In genomic region chr19:18152444-18152816, GRCh38 we compare ENCODE assay signal across 8 cellular contexts. TPM values are rescaled to one million over a fixed set of nuclear protein-coding genes. Genes with fewer than 3 reads are reported as not detected.
DNase-seq lines count a peak whose midpoint lies in the region; ATAC-seq and TF ChIP-seq lines count a peak whose summit lies in the region.

No MANE protein-coding gene starts in this region.

- peak overlapping the region; percentile 74 for H3K27ac ChIP-seq in CD4-positive, alpha-beta memory T cell (ENCODE audit: low read depth, low read length)
- H3K27ac ChIP-seq in duodenal mucosa (ENCODE audit: low read depth, low read length) = peak overlapping the region; percentile 93

- TF ChIP-seq POLR2A in lower leg skin (IDR thresholded peaks at IDR 0.05) = no peak

- H3K4me3 Mint-ChIP-seq in CD4-positive, alpha-beta memory T cell = peak overlapping the region; percentile 84 to 95 (median 91)
- H3K4me3 Mint-ChIP-seq in activated CD4-positive, alpha-beta memory T cell treated with anti-CD3 and anti-CD28 coated beads for 36 hours = peak overlapping the region; percentile 66

- H3K4me1 Mint-ChIP-seq in CD4-positive, alpha-beta memory T cell = peaks cover 14 to 38% (median 21%) of the 10 kb centered on the region in 4 donors
- peaks cover 22% of the 10 kb centered on the region for H3K4me1 Mint-ChIP-seq in activated CD4-positive, alpha-beta memory T cell treated with anti-CD3 and anti-CD28 coated beads for 36 hours (ENCODE audit: low read depth)

- peak overlapping the region; percentile 88 to 99 (median 97) for H3K27ac Mint-ChIP-seq in CD4-positive, alpha-beta memory T cell
- peak overlapping the region; percentile 97 for H3K27ac Mint-ChIP-seq in activated CD4-positive, alpha-beta memory T cell treated with anti-CD3 and anti-CD28 coated beads for 36 hours

- peak overlapping the region; percentile 74 to 79 for H3K4me3 ChIP-seq in CD4-positive, alpha-beta memory T cell (ENCODE audit: low read length in 2 of 2)
- H3K4me3 ChIP-seq in duodenal mucosa (ENCODE audit: low read depth in 1 of 2, low read length in 2 of 2) (peak overlapping the region; percentile 82), lower leg skin (ENCODE audit: low read depth, poor library complexity, severe bottlenecking) (peak overlapping the region; percentile 26)

- H3K9me3 Mint-ChIP-seq in CD4-positive, alpha-beta memory T cell = peaks cover 0 to 2% (median 0%) of the 10 kb centered on the region in 8 donors
- no peaks in the 10 kb centered on the region for H3K9me3 Mint-ChIP-seq in activated CD4-positive, alpha-beta memory T cell treated with anti-CD3 and anti-CD28 coated beads for 36 hours

- POLR2A ChIA-PET in CD4-positive, alpha-beta memory T cell (lab: Charles Lee; ENCODE audit: partially characterized antibody) = interaction anchor here (0.7 to 3.3 kb wide), 22 partner anchors 8 to 405 kb away, joined by 3 to 85 read pairs (median 6); partner anchors contain the start of genes ARRDC2, IL12RB1, JUND and KXD1
- POLR2A ChIA-PET in activated CD4-positive, alpha-beta memory T cell treated with anti-CD3 and anti-CD28 coated beads for 36 hours (lab: Charles Lee) = interaction anchor here (1.0 to 2.4 kb wide), 10 partner anchors 9 to 170 kb away, joined by 3 to 15 read pairs (median 5); partner anchors contain the start of genes IL12RB1, JUND and LSM4

- H3K27me3 Mint-ChIP-seq in CD4-positive, alpha-beta memory T cell = no peaks in the 10 kb centered on the region
- no peaks in the 10 kb centered on the region for H3K27me3 Mint-ChIP-seq in activated CD4-positive, alpha-beta memory T cell treated with anti-CD3 and anti-CD28 coated beads for 36 hours

- ATAC-seq in GM19397 (IDR thresholded peaks at IDR 0.05; ENCODE audit: unreplicated experiment) (peak; percentile 69), HG03565 (IDR thresholded peaks at IDR 0.05; ENCODE audit: unreplicated experiment) (peak; percentile 60)

- peaks cover 28% of the 10 kb centered on the region for H3K4me1 ChIP-seq in CD4-positive, alpha-beta memory T cell (ENCODE audit: insufficient read depth, low read length)
- H3K4me1 ChIP-seq in duodenal mucosa (ENCODE audit: control insufficient read depth in 1 of 2, insufficient read depth in 2 of 2, low read length in 2 of 2) = peaks cover 33 to 39% of the 10 kb centered on the region in 2 donors

- peaks cover 0 to 20% of the 10 kb centered on the region in 2 donors for H3K36me3 Mint-ChIP-seq in CD4-positive, alpha-beta memory T cell
- peaks cover 3% of the 10 kb centered on the region for H3K36me3 Mint-ChIP-seq in activated CD4-positive, alpha-beta memory T cell treated with anti-CD3 and anti-CD28 coated beads for 36 hours

- no peaks in the 10 kb centered on the region for H3K27me3 ChIP-seq in CD4-positive, alpha-beta memory T cell (ENCODE audit: insufficient read depth, low read length)
- H3K27me3 ChIP-seq in duodenal mucosa (ENCODE audit: control insufficient read depth in 1 of 2, insufficient read depth in 2 of 2, low read length in 2 of 2) = no peaks in the 10 kb centered on the region

- peak; percentile 96 to 99 (median 96) for DNase-seq in CD4-positive, alpha-beta memory T cell
- DNase-seq in NCI-H774 (lab: John Stamatoyannopoulos, UW) (peak; percentile 84), lower leg skin (ENCODE audit: low spot score in 2 of 2) (peak; percentile 97 to 100)
- DNase-seq in activated CD4-positive, alpha-beta memory T cell treated with anti-CD3 and anti-CD28 coated beads for 36 hours = peak; percentile 99
- peak; percentile 98 to 99 for DNase-seq in stimulated activated CD4-positive, alpha-beta T cell treated with anti-CD3 and anti-CD28 coated beads, Interleukin-4, amount 100 ng/mL, for 48 hours (ENCODE audit: low read depth in 2 of 2)

- 1% methylated on average over 21 of the region's 21 CpGs for WGBS in lower leg skin, 2 donors

- CTCF ChIA-PET in CD4-positive, alpha-beta memory T cell (lab: Charles Lee; ENCODE audit: partially characterized antibody) = interaction anchor here (0.6 to 4.1 kb wide), 12 partner anchors 9 to 127 kb away, joined by 3 to 38 read pairs (median 5); partner anchors contain the start of gene IL12RB1
- CTCF ChIA-PET in activated CD4-positive, alpha-beta memory T cell treated with anti-CD3 and anti-CD28 coated beads for 36 hours (lab: Charles Lee) = interaction anchor here (0.9 to 2.2 kb wide), 11 partner anchors 9 to 236 kb away, joined by 3 to 22 read pairs (median 6); no protein-coding TSS in a partner anchor

- H3K9ac ChIP-seq in duodenal mucosa (ENCODE audit: low read depth in 1 of 2, low read length in 2 of 2) = peak overlapping the region; percentile 83 to 93

- peaks cover 2% of the 10 kb centered on the region for H3K36me3 ChIP-seq in CD4-positive, alpha-beta memory T cell (ENCODE audit: insufficient read depth, low read length)
- peaks cover 0 to 17% of the 10 kb centered on the region in 2 donors for H3K36me3 ChIP-seq in duodenal mucosa (ENCODE audit: control insufficient read depth in 1 of 2, insufficient read depth in 2 of 2, low read length in 2 of 2)

- TF ChIP-seq CTCF in lower leg skin (IDR thresholded peaks at IDR 0.05) = peak in 1 of 3 donors; percentile 61

- intact Hi-C loops in CD4-positive, alpha-beta memory T cell (cut with micrococcal nuclease) = loop anchor here (1.0 to 5.0 kb wide), 10 partner anchors 22 to 293 kb away; partner anchors contain the start of genes RAB3A and RPL18A
- intact Hi-C loops in activated CD4-positive, alpha-beta memory T cell treated with anti-CD3 and anti-CD28 coated beads for 36 hours (cut with micrococcal nuclease) = loop anchor here (1.0 to 5.0 kb wide), 7 partner anchors 33 to 220 kb away; partner anchors contain the start of genes CCDC124 and MAST3
- intact Hi-C loops in lower leg skin (cut with DNase I; ENCODE audit: low total_unique reads) = no loop called here

- no peaks in the 10 kb centered on the region for H3K9me3 ChIP-seq in CD4-positive, alpha-beta memory T cell (ENCODE audit: control insufficient read depth in 1 of 2, low read length in 2 of 2)
- H3K9me3 ChIP-seq in duodenal mucosa (ENCODE audit: control insufficient read depth in 1 of 2, low read length in 2 of 2) = no peaks in the 10 kb centered on the region

RNA-seq across cellular contexts. Expression of gene PIK3R2, which starts 0.5 kb away (rescaled TPM):
- total RNA-seq in CD4-positive, alpha-beta memory T cell = 10 to 100 TPM; 18.1 to 23.0 TPM
- 1 to 10 TPM; 1.5 to 6.6 TPM for polyA plus RNA-seq in CD4-positive, alpha-beta memory T cell
- total RNA-seq in activated CD4-positive, alpha-beta memory T cell treated with anti-CD3 and anti-CD28 coated beads for 36 hours = 10 to 100 TPM; 14.9 to 19.1 TPM
- 10 to 100 TPM in 3 of 4 donors, 1 to 10 TPM in 1; 8.3 to 39.4 (median 32.2) TPM for total RNA-seq in lower leg skin

RNA-seq across cellular contexts. Expression of gene IFI30, which starts 21.2 kb away (rescaled TPM):
- 10 to 100 TPM; 48.3 to 56.9 TPM for total RNA-seq in CD4-positive, alpha-beta memory T cell
- polyA plus RNA-seq in CD4-positive, alpha-beta memory T cell = 10 to 100 TPM in 1 of 2 donors, 1 to 10 TPM in 1; 6.3 to 16.7 TPM
- total RNA-seq in activated CD4-positive, alpha-beta memory T cell treated with anti-CD3 and anti-CD28 coated beads for 36 hours = 10 to 100 TPM; 23.7 to 26.9 TPM
- total RNA-seq in lower leg skin = 100 to 1,000 TPM in 2 of 4 donors, 10 to 100 TPM in 2; 39.1 to 214 (median 98.3) TPM

RNA-seq across cellular contexts. Expression of gene MPV17L2, which starts 40.6 kb away (rescaled TPM):
- total RNA-seq in CD4-positive, alpha-beta memory T cell = 1 to 10 TPM; 7.6 to 7.8 TPM
- 10 to 100 TPM; 10.5 to 13.7 TPM for polyA plus RNA-seq in CD4-positive, alpha-beta memory T cell
- 1 to 10 TPM; 6.4 to 7.3 TPM for total RNA-seq in activated CD4-positive, alpha-beta memory T cell treated with anti-CD3 and anti-CD28 coated beads for 36 hours
- 10 to 100 TPM in 3 of 4 donors, 1 to 10 TPM in 1; 8.5 to 29.3 (median 20.2) TPM for total RNA-seq in lower leg skin

RNA-seq across cellular contexts. Expression of gene RAB3A, which starts 51.4 kb away (rescaled TPM):
- total RNA-seq in CD4-positive, alpha-beta memory T cell = 1 to 10 TPM; 4.7 to 4.8 TPM
- polyA plus RNA-seq in CD4-positive, alpha-beta memory T cell = 1 to 10 TPM in 1 of 2 donors, under 1 TPM in 1; 0.59 to 1.0 TPM
- 1 to 10 TPM; 3.9 to 4.3 TPM for total RNA-seq in activated CD4-positive, alpha-beta memory T cell treated with anti-CD3 and anti-CD28 coated beads for 36 hours
- total RNA-seq in lower leg skin = 1 to 10 TPM in 3 of 4 donors, under 1 TPM in 1; 0.91 to 2.7 (median 2.1) TPM

RNA-seq across cellular contexts. Expression of gene MAST3, which starts 54.9 kb away (rescaled TPM):
- 10 to 100 TPM; 51.6 to 53.9 TPM for total RNA-seq in CD4-positive, alpha-beta memory T cell
- polyA plus RNA-seq in CD4-positive, alpha-beta memory T cell = 10 to 100 TPM in 1 of 2 donors, 1 to 10 TPM in 1; 4.3 to 16.7 TPM
- 10 to 100 TPM; 22.5 to 23.8 TPM for total RNA-seq in activated CD4-positive, alpha-beta memory T cell treated with anti-CD3 and anti-CD28 coated beads for 36 hours
- total RNA-seq in lower leg skin = 10 to 100 TPM; 12.9 to 19.8 (median 17.0) TPM

Comparison
In these comparisons a context has a peak if more than half of its experiments do, and no peak if none do; other contexts are left out.
1. Peak in every context shown above with its lines: DNase-seq, ATAC-seq, H3K4me3 ChIP-seq and H3K27ac ChIP-seq.
2. H3K4me3 ChIP-seq: peak in every context shown above with its lines; median percentile 82 in duodenal mucosa; 76 in CD4-positive, alpha-beta memory T cell; 26 in lower leg skin.